ENCODE assay signal across 8 cellular contexts in the genomic region with DNA sequence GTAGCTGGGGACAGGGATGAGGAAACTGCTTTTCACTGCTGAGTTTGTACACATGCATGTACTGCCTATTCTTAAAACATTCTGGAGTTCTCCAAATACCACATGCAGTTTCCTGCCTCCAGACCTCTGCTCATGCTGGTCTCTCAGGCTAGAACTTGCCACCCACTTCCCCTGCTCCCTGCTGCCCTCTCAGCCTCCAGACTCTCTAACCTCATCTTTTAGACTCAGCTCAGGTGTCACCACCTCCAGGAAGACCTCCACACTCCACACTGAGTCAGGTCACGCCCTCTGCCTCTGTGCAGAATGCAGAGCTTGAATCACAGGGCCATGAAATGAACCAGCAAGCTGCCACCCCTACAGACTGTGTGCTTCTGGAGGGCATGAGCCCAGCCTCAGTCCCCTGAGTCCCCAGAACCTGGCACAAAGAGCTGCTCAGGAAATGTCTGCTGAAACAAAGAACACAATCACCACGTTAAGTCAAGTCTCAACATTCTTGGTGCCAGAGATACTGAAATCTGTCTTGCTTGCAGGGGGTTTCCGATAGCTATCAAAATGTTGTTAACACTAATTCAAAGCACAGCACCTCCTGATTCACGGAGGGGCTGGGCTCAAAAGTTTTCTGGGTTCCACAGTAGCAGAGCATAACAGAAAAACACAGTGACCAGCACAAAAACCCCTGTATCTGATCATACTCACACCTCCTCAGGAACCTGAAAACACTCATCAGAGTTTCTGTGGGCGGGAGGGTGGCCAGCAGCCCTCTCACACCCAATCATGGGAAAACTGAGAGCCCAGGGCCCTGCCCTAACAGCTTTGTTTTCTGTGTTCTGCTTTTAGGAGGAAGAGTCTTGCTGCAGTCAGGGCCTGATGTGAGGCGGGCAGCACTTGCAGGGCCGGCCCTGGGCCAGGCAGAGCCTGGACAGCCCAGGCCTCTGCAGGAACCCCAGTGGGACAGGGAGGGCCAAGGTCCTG. TPM values are rescaled to one million over a fixed set of nuclear protein-coding genes. Genes with fewer than 3 reads are reported as not detected.
DNase-seq lines count a peak whose midpoint lies in the region; ATAC-seq and TF ChIP-seq lines count a peak whose summit lies in the region.

No MANE protein-coding gene starts in this region.

- H3K27me3 Mint-ChIP-seq in activated naive CD8-positive, alpha-beta T cell treated with anti-CD3 and anti-CD28 coated beads, Interleukin-2, amount 10 ng/mL, durations not matched to agents 7 days and 5 days: no peaks in the 10 kb centered on the region

- ATAC-seq in activated naive CD8-positive, alpha-beta T cell treated with anti-CD3 and anti-CD28 coated beads, Interleukin-2, amount 10 ng/mL, durations not matched to agents 7 days and 5 days (ENCODE audit: low read depth): peak; percentile 17
- ATAC-seq in lung (ENCODE audit: insufficient read depth, low FRiP score): peak; percentile 55

- H3K4me1 Mint-ChIP-seq in activated naive CD8-positive, alpha-beta T cell treated with anti-CD3 and anti-CD28 coated beads, Interleukin-2, amount 10 ng/mL, durations not matched to agents 7 days and 5 days: peaks cover 49% of the 10 kb centered on the region

- H3K27ac Mint-ChIP-seq in activated naive CD8-positive, alpha-beta T cell treated with anti-CD3 and anti-CD28 coated beads, Interleukin-2, amount 10 ng/mL, durations not matched to agents 7 days and 5 days: peak overlapping the region; percentile 48

- H3K4me2 ChIP-seq in GM23248 (ENCODE audit: unreplicated experiment): peak overlapping the region; percentile 43

- POLR2A ChIA-PET in activated naive CD8-positive, alpha-beta T cell treated with anti-CD3 and anti-CD28 coated beads, Interleukin-2, amount 10 ng/mL, durations not matched to agents 7 days and 5 days (lab: Charles Lee): interaction anchor here (0.6 to 1.3 kb wide), 4 partner anchors 10 to 60 kb away, joined by 3 to 4 read pairs (median 3); no protein-coding TSS in a partner anchor

- peak overlapping the region; percentile 25 for H3K4me3 Mint-ChIP-seq in activated naive CD8-positive, alpha-beta T cell treated with anti-CD3 and anti-CD28 coated beads, Interleukin-2, amount 10 ng/mL, durations not matched to agents 7 days and 5 days

- in situ Hi-C loops in GM23248 (cut with MboI): no loop called here

- peak; percentile 49 for TF ChIP-seq POLR2A in GM15510 (IDR thresholded peaks at IDR 0.05; ENCODE audit: borderline replicate concordance, extremely low read depth, insufficient read length)

- H3K27ac ChIP-seq in GM23248 (peak overlapping the region; percentile 57), lung (ENCODE audit: low read depth in 1 of 2, low read length in 1 of 2) (peak overlapping the region; percentile 62 to 93), temporal lobe (ENCODE audit: low read depth, low read length) (peak overlapping the region; percentile 96)

- DNase-seq in GM23248 (peak; percentile 73), NAMALWA (ENCODE audit: low spot score) (peak; percentile 37), lung (ENCODE audit: low spot score) (no peak), D341Med (ENCODE audit: low spot score) (no peak), midbrain (lab: John Stamatoyannopoulos, UW) (no peak)
- no peak for DNase-seq in activated naive CD8-positive, alpha-beta T cell treated with anti-CD3 and anti-CD28 coated beads, Interleukin-2, amount 10 ng/mL, durations not matched to agents 7 days and 5 days

- TF ChIP-seq CTCF in lung (IDR thresholded peaks at IDR 0.05; ENCODE audit: control extremely low read depth, extremely low read depth): no peak

- H3K4me3 ChIP-seq in GM23248: no peak overlapping the region
- no peak overlapping the region for H3K4me3 ChIP-seq in lung

- H3F3A ChIP-seq in GM23248 (ENCODE audit: insufficient read depth): peaks cover 10% of the 10 kb centered on the region; the same call in 1 of the 2 replicates

- peaks cover 17% of the 10 kb centered on the region; the same call in 1 of the 2 replicates for H3K79me2 ChIP-seq in GM23248 (ENCODE audit: insufficient read depth)

- H3K4me1 ChIP-seq in GM23248 (ENCODE audit: insufficient read depth) (peaks cover 16% of the 10 kb centered on the region), lung (ENCODE audit: control insufficient read depth in 2 of 2, insufficient read depth in 2 of 2, low read length in 2 of 2) (peaks cover 47 to 57% of the 10 kb centered on the region in 2 donors)

- H3K9me3 ChIP-seq in GM23248 (ENCODE audit: low read depth) (no peaks in the 10 kb centered on the region), lung (ENCODE audit: control insufficient read depth in 2 of 2, insufficient read depth in 1 of 2, low read length in 1 of 2) (no peaks in the 10 kb centered on the region)

- no peaks in the 10 kb centered on the region for H3K27me3 ChIP-seq in GM23248 (replicated peaks; ENCODE audit: insufficient read depth)
- H3K27me3 ChIP-seq in lung (ENCODE audit: control insufficient read depth, insufficient read depth): no peaks in the 10 kb centered on the region

- WGBS in GM23248 (ENCODE audit: low coverage in 1 of 2, low lambda C conversion rate in 2 of 2, missing lambda C conversion rate in 2 of 2), 2 experiments: 27 to 34% methylated on average over 7 of the region's 7 CpGs
- 28 to 43% methylated on average over 7 of the region's 7 CpGs for WGBS in lung, 2 donors

- H3K9me3 Mint-ChIP-seq in activated naive CD8-positive, alpha-beta T cell treated with anti-CD3 and anti-CD28 coated beads, Interleukin-2, amount 10 ng/mL, durations not matched to agents 7 days and 5 days: no peaks in the 10 kb centered on the region

- H3K36me3 ChIP-seq in GM23248 (ENCODE audit: low read depth): no peaks in the 10 kb centered on the region
- no peaks in the 10 kb centered on the region for H3K36me3 ChIP-seq in lung (ENCODE audit: control insufficient read depth in 2 of 2, insufficient read depth in 2 of 2, low read length in 2 of 2)

- peak overlapping the region; percentile 52 for H3K9ac ChIP-seq in GM23248

- H2AFZ ChIP-seq in GM23248: peak overlapping the region; percentile 47

- no peaks in the 10 kb centered on the region for H3K9me2 ChIP-seq in GM23248 (ENCODE audit: insufficient read depth)

- H3K36me3 Mint-ChIP-seq in activated naive CD8-positive, alpha-beta T cell treated with anti-CD3 and anti-CD28 coated beads, Interleukin-2, amount 10 ng/mL, durations not matched to agents 7 days and 5 days: no peaks in the 10 kb centered on the region

- H4K20me1 ChIP-seq in GM23248 (ENCODE audit: insufficient read depth): no peaks in the 10 kb centered on the region

RNA-seq across cellular contexts. Expression of a gene that starts 21.1 kb away (rescaled TPM):
- total RNA-seq in GM23248 (2014; rRNA removed; shearing (Covaris generic)): 10.1 TPM in 2 replicates
- polyA plus RNA-seq in GM23248 (2016; fragmentation: Nextera tagmentation; extraction: Ambion mirVana) (2.1 and 2.7 TPM in 2 replicates), lung (10 to 100 TPM; 14.6 to 15.3 TPM)
- total RNA-seq in activated naive CD8-positive, alpha-beta T cell treated with anti-CD3 and anti-CD28 coated beads, Interleukin-2, amount 10 ng/mL, durations not matched to agents 7 days and 5 days: 10 to 100 TPM; 29.8 to 33.0 TPM
- total RNA-seq in lung (10 to 100 TPM; 21.0 to 45.4 TPM), temporal lobe (17.0 TPM)

Comparison
In these comparisons a context has a peak if more than half of its experiments do, and no peak if none do; other contexts are left out.
1. DNase-seq: peak in GM23248 (single experiment) and NAMALWA (single experiment); none in activated naive CD8-positive, alpha-beta T cell treated with anti-CD3 and anti-CD28 coated beads, Interleukin-2, amount 10 ng/mL, durations not matched to agents 7 days and 5 days (single experiment), lung (single experiment), D341Med (single experiment) and midbrain (single experiment).
2. Peak in every context shown above with its lines, with median percentiles within 50 percentile points of each other: H3K27ac ChIP-seq.